In genomic region chr5:96265487-96265886, GRCh38 we compare ENCODE assay signal across 24 cellular contexts.
"Had no signal": no experiment of that assay in that cellular context is flagged by ENCODE, and none has a peak within 500 bp of the region (broad histone marks: within the 10 kb centered on the region; RNA-seq: fewer than 3 reads in every experiment).

No MANE protein-coding gene starts in this region.

- H3K4me1 Mint-ChIP-seq: stimulated activated effector memory CD8-positive, alpha-beta T cell treated with anti-CD3 and anti-CD28 coated beads, Interleukin-12 subunit alpha, Interleukin-12 subunit beta, amount 100 ng/mL, for 72 hours; stimulated activated memory B cell treated with anti-CD40 and anti-IgM and Interleukin-4, amounts not matched to agents 10 μg/mL and 1 μg/mL and 100 μg/mL, for 72 hours; stimulated activated naive B cell treated with anti-CD40 and anti-IgM and Interleukin-4, amounts not matched to agents 10 μg/mL and 1 μg/mL and 100 μg/mL, for 72 hours; stimulated activated naive CD8-positive, alpha-beta T cell treated with anti-CD3 and anti-CD28 coated beads, Interleukin-15, amount 100 ng/mL, for 72 hours had no signal

- H3K27ac Mint-ChIP-seq: stimulated activated effector memory CD8-positive, alpha-beta T cell treated with anti-CD3 and anti-CD28 coated beads, Interleukin-12 subunit alpha, Interleukin-12 subunit beta, amount 100 ng/mL, for 72 hours; stimulated activated memory B cell treated with anti-CD40 and anti-IgM and Interleukin-4, amounts not matched to agents 10 μg/mL and 1 μg/mL and 100 μg/mL, for 72 hours; stimulated activated naive B cell treated with anti-CD40 and anti-IgM and Interleukin-4, amounts not matched to agents 10 μg/mL and 1 μg/mL and 100 μg/mL, for 72 hours; stimulated activated naive CD8-positive, alpha-beta T cell treated with anti-CD3 and anti-CD28 coated beads, Interleukin-15, amount 100 ng/mL, for 72 hours; stimulated activated naive CD8-positive, alpha-beta T cell treated with anti-CD3 and anti-CD28 coated beads, Interleukin-15, Interleukin-2, amounts not matched to agents 100 ng/mL and 50 ng/mL, for 24 hours; type B pancreatic cell had no signal

- H3K36me3 Mint-ChIP-seq: stimulated activated effector memory CD8-positive, alpha-beta T cell treated with anti-CD3 and anti-CD28 coated beads, Interleukin-12 subunit alpha, Interleukin-12 subunit beta, amount 100 ng/mL, for 72 hours; type B pancreatic cell had no signal

- ATAC-seq: stimulated activated effector memory CD8-positive, alpha-beta T cell treated with anti-CD3 and anti-CD28 coated beads, Interleukin-12 subunit alpha, Interleukin-12 subunit beta, amount 100 ng/mL, for 72 hours; stimulated activated memory B cell treated with anti-CD40 and anti-IgM and Interleukin-4, amounts not matched to agents 10 μg/mL and 1 μg/mL and 100 μg/mL, for 72 hours; stimulated activated naive B cell treated with anti-CD40 and anti-IgM and Interleukin-4, amounts not matched to agents 10 μg/mL and 1 μg/mL and 100 μg/mL, for 72 hours; stimulated activated naive CD8-positive, alpha-beta T cell treated with anti-CD3 and anti-CD28 coated beads, Interleukin-15, amount 100 ng/mL, for 72 hours; stimulated activated naive CD8-positive, alpha-beta T cell treated with anti-CD3 and anti-CD28 coated beads, Interleukin-15, Interleukin-2, amounts not matched to agents 100 U/mL and 50 U/mL, for 24 hours; upper lobe of right lung had no signal

- H3K27me3 Mint-ChIP-seq: type B pancreatic cell had no signal

- H3K4me3 Mint-ChIP-seq: stimulated activated effector memory CD8-positive, alpha-beta T cell treated with anti-CD3 and anti-CD28 coated beads, Interleukin-12 subunit alpha, Interleukin-12 subunit beta, amount 100 ng/mL, for 72 hours; stimulated activated memory B cell treated with anti-CD40 and anti-IgM and Interleukin-4, amounts not matched to agents 10 μg/mL and 1 μg/mL and 100 μg/mL, for 72 hours; stimulated activated naive B cell treated with anti-CD40 and anti-IgM and Interleukin-4, amounts not matched to agents 10 μg/mL and 1 μg/mL and 100 μg/mL, for 72 hours; stimulated activated naive CD8-positive, alpha-beta T cell treated with anti-CD3 and anti-CD28 coated beads, Interleukin-15, amount 100 ng/mL, for 72 hours; stimulated activated naive CD8-positive, alpha-beta T cell treated with anti-CD3 and anti-CD28 coated beads, Interleukin-15, Interleukin-2, amounts not matched to agents 100 ng/mL and 50 ng/mL, for 24 hours; type B pancreatic cell had no signal

- DNase-seq: stimulated activated CD4-positive, alpha-beta T cell treated with anti-CD3 and anti-CD28 coated beads, Interleukin-2, amount 100 ng/mL, for 48 hours; stimulated activated CD4-positive, alpha-beta T cell treated with anti-CD3 and anti-CD28 coated beads, Interleukin-4, amount 100 ng/mL, for 1 hour; stimulated activated CD4-positive, alpha-beta T cell treated with anti-CD3 and anti-CD28 coated beads, Interleukin-4, amount 100 ng/mL, for 24 hours; stimulated activated CD4-positive, alpha-beta T cell treated with anti-CD3 and anti-CD28 coated beads, Interleukin-4, amount 100 ng/mL, for 4 hours; stimulated activated CD8-positive, alpha-beta memory T cell treated with anti-CD3 and anti-CD28 coated beads, Interleukin-4, amount 100 ng/mL, for 48 hours; stimulated activated naive B cell treated with anti-CD40 and anti-IgM and Interleukin-4, amounts not matched to agents 10 μg/mL and 1 μg/mL and 100 μg/mL, for 72 hours; stimulated activated naive CD4-positive, alpha-beta T cell; stimulated activated naive CD4-positive, alpha-beta T cell treated with Interleukin-2 at 50 U/mL for 16 hours; stimulated activated naive CD8-positive, alpha-beta T cell treated with anti-CD3 and anti-CD28 coated beads, Interleukin-15, amount 100 ng/mL, for 72 hours; stimulated activated naive CD8-positive, alpha-beta T cell treated with anti-CD3 and anti-CD28 coated beads, Interleukin-15, Interleukin-2, amounts not matched to agents 100 U/mL and 50 U/mL, for 24 hours; stomach; substantia nigra; testis; thyroid gland; tibial artery; transverse colon; trophoblast cell; upper lobe of left lung; upper lobe of right lung; uterus had no signal
